Comparison of ENCODE assay signal across 13 cellular contexts in genomic region chr1:86606080-86606479, GRCh38. TPM values are rescaled to one million over a fixed set of nuclear protein-coding genes. Genes with fewer than 3 reads are reported as not detected.
"Had no signal": no experiment of that assay in that cellular context is flagged by ENCODE, and none has a peak within 500 bp of the region (broad histone marks: within the 10 kb centered on the region; RNA-seq: fewer than 3 reads in every experiment).

No MANE protein-coding gene starts in this region.

RNA-seq across cellular contexts. Expression of gene CLCA4, which starts 59.2 kb away (rescaled TPM):
- total RNA-seq: kidney epithelial cell; left cardiac atrium; left lobe of liver; left lung; left ventricle myocardium superior; liver; lower lobe of right lung; lung microvascular endothelial cell; mesenteric fat pad; mononuclear cell; myocyte; naive thymus-derived CD4-positive, alpha-beta T cell had no signal
- polyA plus RNA-seq: immature natural killer cell; naive thymus-derived CD4-positive, alpha-beta T cell had no signal
